In the genomic region with DNA sequence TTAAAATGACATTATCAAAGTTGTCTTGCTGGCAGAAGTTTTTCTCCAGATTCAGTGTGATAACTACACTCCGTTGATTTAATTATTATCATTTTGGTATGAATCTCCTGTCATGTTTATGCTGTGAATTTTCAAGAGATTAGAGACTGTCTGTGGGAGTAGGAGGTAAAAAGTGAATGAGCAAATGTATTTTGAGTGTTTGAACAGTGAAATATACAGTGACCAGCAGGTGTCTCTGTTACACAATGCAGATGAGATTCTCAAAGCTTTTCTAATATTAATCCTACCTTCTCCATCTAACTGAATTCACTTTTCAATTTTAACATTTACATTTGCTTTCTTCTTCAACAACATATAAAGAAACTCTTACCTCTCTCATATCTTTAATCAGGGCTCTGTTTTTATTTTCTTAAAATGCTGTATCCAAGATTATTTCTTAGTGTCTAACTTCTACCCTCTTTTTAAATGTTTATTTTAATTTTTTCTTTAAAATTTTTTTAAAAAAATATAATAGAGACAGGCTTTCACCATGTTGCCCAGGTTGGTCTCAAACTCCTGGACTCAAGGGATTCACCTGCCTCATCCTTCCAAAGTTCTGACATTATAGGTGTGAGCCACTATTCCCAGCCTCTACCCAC, we compare ENCODE assay signal across 8 cellular contexts. TPM values are rescaled to one million over a fixed set of nuclear protein-coding genes. Genes with fewer than 3 reads are reported as not detected.
A peak's percentile ranks its signal among the peaks of the same experiment; 100 is the strongest.
DNase-seq lines count a peak whose midpoint lies in the region; ATAC-seq and TF ChIP-seq lines count a peak whose summit lies in the region.

No MANE protein-coding gene starts in this region.

- no peaks in the 10 kb centered on the region for H3K27me3 ChIP-seq in H7 (ENCODE audit: control insufficient read depth, insufficient read depth, low read length)
- H3K27me3 ChIP-seq in dorsolateral prefrontal cortex, result no peaks in the 10 kb centered on the region

- no peaks in the 10 kb centered on the region for H3K4me1 Mint-ChIP-seq in nephron progenitor cell

- ATAC-seq in HG03045 (IDR thresholded peaks at IDR 0.05; ENCODE audit: unreplicated experiment), result no peak

- H3K27ac ChIP-seq in dorsolateral prefrontal cortex, result no peak overlapping the region

- no peaks in the 10 kb centered on the region for H3K27me3 Mint-ChIP-seq in nephron progenitor cell (ENCODE audit: low read depth, poor library complexity)

- H3K9me3 Mint-ChIP-seq in nephron progenitor cell, result peaks cover 6% of the 10 kb centered on the region

- intact Hi-C loops in dorsolateral prefrontal cortex (cut with DNase I), result loop anchor here (10.0 kb wide), 2 partner anchors 1081 to 1191 kb away; no protein-coding TSS in a partner anchor

- no peaks in the 10 kb centered on the region for H3K36me3 Mint-ChIP-seq in nephron progenitor cell (ENCODE audit: low read depth)

- no peak overlapping the region for H3K4me3 Mint-ChIP-seq in nephron progenitor cell

- no peaks in the 10 kb centered on the region for H3K36me3 ChIP-seq in H7 (replicated peaks; ENCODE audit: control insufficient read depth, insufficient read depth, low read length)

- H3K4me3 ChIP-seq in H7 (ENCODE audit: insufficient read depth, low read depth, low read length), result no peak overlapping the region
- no peak overlapping the region for H3K4me3 ChIP-seq in dorsolateral prefrontal cortex

- TF ChIP-seq CTCF in dorsolateral prefrontal cortex (IDR thresholded peaks at IDR 0.05 in 54 of 56, conservative IDR thresholded peaks at IDR 0.05 in 2 of 56; ENCODE audit: low read depth in 1 of 56, partially characterized antibody in 56 of 56) (peak; percentile 30 to 79 (median 60)), nephron progenitor cell (IDR thresholded peaks at IDR 0.05) (peak; percentile 55)

- no peak overlapping the region for H3K27ac Mint-ChIP-seq in nephron progenitor cell

- peak; percentile 40 for DNase-seq in EH (ENCODE audit: low read depth)
- peak; percentile 8 for DNase-seq in H7
- peak; percentile 5 for DNase-seq in NCI-H82 treated with DMSO at 0.1 percent for 48 hours (lab: John Stamatoyannopoulos, UW; ENCODE audit: unreplicated experiment)
- DNase-seq in dorsolateral prefrontal cortex, result no peak
- DNase-seq in nephron progenitor cell, result no peak
- DNase-seq in activated effector memory CD4-positive, alpha-beta T cell treated with anti-CD3 and anti-CD28 coated beads, Interleukin-2, amount 50 U/mL, for 16 hours, result no peak
- DNase-seq in activated T-cell treated with anti-CD3 and anti-CD28 coated beads for 4 hours, result no peak

RNA-seq across cellular contexts. Expression of a gene that starts 20.9 kb away (rescaled TPM):
- total RNA-seq in H7 (2014; rRNA removed; shearing (Covaris generic)), result 32.5 and 43.8 TPM in 2 replicates
- 10 to 100 TPM; 27.8 to 86.2 (median 52.1) TPM for total RNA-seq in dorsolateral prefrontal cortex

Comparison
In these comparisons a context has a peak if more than half of its experiments do, and no peak if none do; other contexts are left out.
1. DNase-seq: peak in EH (single experiment), H7 (single experiment) and NCI-H82 treated with DMSO at 0.1 percent for 48 hours (single experiment); none in dorsolateral prefrontal cortex (0 of 10), nephron progenitor cell (single experiment), activated effector memory CD4-positive, alpha-beta T cell treated with anti-CD3 and anti-CD28 coated beads, Interleukin-2, amount 50 U/mL, for 16 hours (single experiment) and activated T-cell treated with anti-CD3 and anti-CD28 coated beads for 4 hours (single experiment).